Comparison of ENCODE assay signal across 8 cellular contexts in the genomic region with DNA sequence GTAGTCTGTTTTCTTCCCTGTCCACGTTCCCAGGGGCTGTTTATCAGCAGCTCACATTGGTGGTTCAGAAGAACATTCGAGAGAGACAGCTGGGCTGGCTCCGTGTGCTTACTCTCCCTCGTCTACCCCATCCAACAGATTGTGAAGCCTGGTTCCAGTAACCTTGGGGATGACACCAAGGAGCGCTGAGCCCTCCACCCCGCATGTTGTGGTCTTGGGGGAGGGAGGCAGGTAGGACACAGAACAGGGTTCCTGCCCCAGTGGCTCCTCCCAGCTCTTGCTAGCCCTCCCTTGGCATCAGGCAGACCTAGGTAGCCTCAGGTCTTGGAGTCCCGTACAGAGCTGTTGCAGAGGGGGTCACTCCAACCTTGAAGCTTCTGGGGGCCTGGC. TPM values are rescaled to one million over a fixed set of nuclear protein-coding genes. Genes with fewer than 3 reads are reported as not detected.
DNase-seq lines count a peak whose midpoint lies in the region; ATAC-seq and TF ChIP-seq lines count a peak whose summit lies in the region.

No MANE protein-coding gene starts in this region.

- H3K9me3 Mint-ChIP-seq in activated CD4-positive, alpha-beta T cell treated with anti-CD3 and anti-CD28 coated beads for 36 hours (ENCODE audit: low read depth), result peaks cover 6% of the 10 kb centered on the region
- no peaks in the 10 kb centered on the region for H3K9me3 Mint-ChIP-seq in stimulated activated naive B cell treated with anti-CD40 and anti-IgM and Interleukin-4, amounts not matched to agents 10 μg/mL and 1 μg/mL and 100 μg/mL, for 72 hours

- CTCF ChIA-PET in activated CD4-positive, alpha-beta T cell treated with anti-CD3 and anti-CD28 coated beads for 36 hours (lab: Charles Lee), result interaction anchor here (0.6 to 4.9 kb wide), 7 partner anchors 10 to 129 kb away, joined by 3 to 26 read pairs (median 13); no protein-coding TSS in a partner anchor

- no peaks in the 10 kb centered on the region for H3K9me3 ChIP-seq in RWPE2 (ENCODE audit: severe bottlenecking)
- no peaks in the 10 kb centered on the region for H3K9me3 ChIP-seq in gastroesophageal sphincter

- H3K4me1 ChIP-seq in RWPE2 (ENCODE audit: insufficient read depth, poor library complexity, severe bottlenecking) (peaks cover 48% of the 10 kb centered on the region), gastroesophageal sphincter (peaks cover 7 to 100% (median 68%) of the 10 kb centered on the region in 3 donors)

- H3K36me3 ChIP-seq in RWPE2 (ENCODE audit: low read depth), result peaks cover 2% of the 10 kb centered on the region; the same call in 1 of the 2 replicates
- H3K36me3 ChIP-seq in gastroesophageal sphincter, result no peaks in the 10 kb centered on the region

- peak overlapping the region; percentile 42 for H3K27ac ChIP-seq in RWPE2 (ENCODE audit: poor library complexity, severe bottlenecking)
- peak overlapping the region in 3 of 4 donors; percentile 48 to 96 (median 95) for H3K27ac ChIP-seq in gastroesophageal sphincter

- H3K4me3 ChIP-seq in RWPE2 (ENCODE audit: severe bottlenecking) (no peak overlapping the region), gastroesophageal sphincter (no peak overlapping the region)

- no peak for TF ChIP-seq EP300 in gastroesophageal sphincter (IDR thresholded peaks at IDR 0.05)

- no peak for ATAC-seq in activated CD4-positive, alpha-beta T cell treated with anti-CD3 and anti-CD28 coated beads for 36 hours
- ATAC-seq in RWPE2 (ENCODE audit: low read depth) (no peak), gastroesophageal sphincter (no peak)
- ATAC-seq in stimulated activated naive B cell treated with anti-CD40 and anti-IgM and Interleukin-4, amounts not matched to agents 10 μg/mL and 1 μg/mL and 100 μg/mL, for 72 hours (replicated peaks), result no peak

- peaks cover 55% of the 10 kb centered on the region for H3K36me3 Mint-ChIP-seq in activated CD4-positive, alpha-beta T cell treated with anti-CD3 and anti-CD28 coated beads for 36 hours (ENCODE audit: low read depth)
- peaks cover 37 to 60% of the 10 kb centered on the region in 2 donors for H3K36me3 Mint-ChIP-seq in stimulated activated naive B cell treated with anti-CD40 and anti-IgM and Interleukin-4, amounts not matched to agents 10 μg/mL and 1 μg/mL and 100 μg/mL, for 72 hours

- no peak for TF ChIP-seq CTCF in RWPE2 (IDR thresholded peaks at IDR 0.05; ENCODE audit: poor library complexity, severe bottlenecking)
- TF ChIP-seq CTCF in gastroesophageal sphincter (IDR thresholded peaks at IDR 0.05), result no peak

- WGBS in gastroesophageal sphincter (ENCODE audit: low coverage in 1 of 2), 2 donors, result 34 to 60% methylated on average over 3 to 4 of the region's 7 CpGs

- TF ChIP-seq POLR2A in gastroesophageal sphincter (IDR thresholded peaks at IDR 0.05), result no peak

- POLR2A ChIA-PET in activated CD4-positive, alpha-beta T cell treated with anti-CD3 and anti-CD28 coated beads for 36 hours (lab: Charles Lee), result interaction anchor here (2.7 kb wide), 1 partner anchor 11 kb away, joined by 15 read pairs; no protein-coding TSS in a partner anchor

- intact Hi-C loops in activated CD4-positive, alpha-beta T cell treated with anti-CD3 and anti-CD28 coated beads for 36 hours (cut with DNase I, micrococcal nuclease), result loop anchor here (2.0 kb wide), 2 partner anchors 13 to 33 kb away; a partner anchor contains a TSS

- peaks cover 100% of the 10 kb centered on the region for H3K4me1 Mint-ChIP-seq in activated CD4-positive, alpha-beta T cell treated with anti-CD3 and anti-CD28 coated beads for 36 hours
- peaks cover 81 to 100% of the 10 kb centered on the region in 2 donors for H3K4me1 Mint-ChIP-seq in stimulated activated naive B cell treated with anti-CD40 and anti-IgM and Interleukin-4, amounts not matched to agents 10 μg/mL and 1 μg/mL and 100 μg/mL, for 72 hours

- peak overlapping the region; percentile 64 for H3K4me3 Mint-ChIP-seq in activated CD4-positive, alpha-beta T cell treated with anti-CD3 and anti-CD28 coated beads for 36 hours
- H3K4me3 Mint-ChIP-seq in stimulated activated naive B cell treated with anti-CD40 and anti-IgM and Interleukin-4, amounts not matched to agents 10 μg/mL and 1 μg/mL and 100 μg/mL, for 72 hours, result peak overlapping the region; percentile 56 to 70

- no peak for DNase-seq in activated CD4-positive, alpha-beta T cell treated with anti-CD3 and anti-CD28 coated beads for 36 hours
- no peak for DNase-seq in activated CD4-positive, alpha-beta T cell treated with anti-CD3 and anti-CD28 coated beads, Interleukin-2, amount 50 U/mL, for 48 hours
- DNase-seq in RWPE2 (ENCODE audit: low spot score) (no peak), nucleus accumbens (lab: John Stamatoyannopoulos, UW) (no peak), NCI-H524 treated with DMSO at 0.1 percent for 48 hours (lab: John Stamatoyannopoulos, UW) (no peak)
- no peak for DNase-seq in stimulated activated naive B cell treated with anti-CD40 and anti-IgM and Interleukin-4, amounts not matched to agents 10 μg/mL and 1 μg/mL and 100 μg/mL, for 72 hours
- DNase-seq in effector CD4-positive, alpha-beta T cell, result no peak

- H3K27me3 ChIP-seq in RWPE2 (ENCODE audit: insufficient read depth, poor library complexity, severe bottlenecking) (no peaks in the 10 kb centered on the region), gastroesophageal sphincter (no peaks in the 10 kb centered on the region)

- H3K27me3 Mint-ChIP-seq in activated CD4-positive, alpha-beta T cell treated with anti-CD3 and anti-CD28 coated beads for 36 hours, result no peaks in the 10 kb centered on the region
- H3K27me3 Mint-ChIP-seq in stimulated activated naive B cell treated with anti-CD40 and anti-IgM and Interleukin-4, amounts not matched to agents 10 μg/mL and 1 μg/mL and 100 μg/mL, for 72 hours, result no peaks in the 10 kb centered on the region

- H3K27ac Mint-ChIP-seq in activated CD4-positive, alpha-beta T cell treated with anti-CD3 and anti-CD28 coated beads for 36 hours, result peak overlapping the region; percentile 99
- H3K27ac Mint-ChIP-seq in stimulated activated naive B cell treated with anti-CD40 and anti-IgM and Interleukin-4, amounts not matched to agents 10 μg/mL and 1 μg/mL and 100 μg/mL, for 72 hours, result peak overlapping the region; percentile 97

RNA-seq across cellular contexts. Expression of a gene that starts 33.1 kb away (rescaled TPM):
- total RNA-seq in activated CD4-positive, alpha-beta T cell treated with anti-CD3 and anti-CD28 coated beads for 36 hours, result 100 to 1,000 TPM; 147 to 212 TPM
- 100 to 1,000 TPM in 1 of 4 donors, 10 to 100 TPM in 3; 49.7 to 106 (median 76.1) TPM for total RNA-seq in gastroesophageal sphincter
